ENCODE assay signal across 1 cellular context in genomic region chr14:65107200-65107599, GRCh38.
TF ChIP-seq lines count a peak whose summit lies in the region.

No MANE protein-coding gene starts in this region.

TF ChIP-seq in K562, 482 proteins besides CTCF, POLR2A, EP300 and RAD21 (continued from another document and continues in another):
- TF ChIP-seq ZBTB11 (CRISPR knock-in tag; IDR thresholded peaks at IDR 0.05) (peak in 1 of 3 experiments; percentile 54; a peak in 2 of 6 replicates), KLF6 (CRISPR knock-in tag; IDR thresholded peaks at IDR 0.05; ENCODE audit: borderline replicate concordance) (no peak), GATAD2A (IDR thresholded peaks at IDR 0.05) (peak; percentile 70; the same call in 1 of the 2 replicates), MTA1 (IDR thresholded peaks at IDR 0.05; ENCODE audit: borderline replicate concordance) (no peak), COPS2 (conservative IDR thresholded peaks at IDR 0.05) (no peak), HNRNPK (IDR thresholded peaks at IDR 0.05; ENCODE audit: low read depth, low read length, poor library complexity, severe bottlenecking) (no peak), LARP7 (IDR thresholded peaks at IDR 0.05) (no peak), ZNF696 (CRISPR knock-in tag; conservative IDR thresholded peaks at IDR 0.05) (no peak), NCOR1 (IDR thresholded peaks at IDR 0.05) (peak; percentile 88), YBX1 (IDR thresholded peaks at IDR 0.05) (no peak), GABPB1 (CRISPR knock-in tag; IDR thresholded peaks at IDR 0.05) (no peak), ZNF311 (CRISPR knock-in tag; IDR thresholded peaks at IDR 0.05) (peak; percentile 64; the same call in 1 of the 2 replicates), ZNF511 (CRISPR knock-in tag; IDR thresholded peaks at IDR 0.05) (no peak), KDM2B (CRISPR knock-in tag; IDR thresholded peaks at IDR 0.05) (no peak), JUNB (CRISPR knock-in tag; conservative IDR thresholded peaks at IDR 0.05) (no peak), NR4A1 (CRISPR knock-in tag; IDR thresholded peaks at IDR 0.05) (no peak), NR4A1 (tag; IDR thresholded peaks at IDR 0.05) (no peak), PTBP1 (IDR thresholded peaks at IDR 0.05; ENCODE audit: low read depth, low read length) (no peak), LCOR (CRISPR knock-in tag; IDR thresholded peaks at IDR 0.05) (no peak), DNMT1 (IDR thresholded peaks at IDR 0.05) (no peak), SMARCA4 (IDR thresholded peaks at IDR 0.05) (peak; percentile 82), ZNF445 (CRISPR knock-in tag; IDR thresholded peaks at IDR 0.05; ENCODE audit: low read depth) (no peak), EGR1 (conservative IDR thresholded peaks at IDR 0.05) (no peak), ZNF212 (CRISPR knock-in tag; IDR thresholded peaks at IDR 0.05) (no peak), FOXM1 (IDR thresholded peaks at IDR 0.05; ENCODE audit: low read depth) (peak; percentile 72; the same call in 1 of the 2 replicates), FOXM1 (CRISPR knock-in tag; IDR thresholded peaks at IDR 0.05; ENCODE audit: low read depth) (no peak), RNF2 (IDR thresholded peaks at IDR 0.05) (peak; percentile 68), GATA2 (CRISPR knock-in tag; IDR thresholded peaks at IDR 0.05) (peak; percentile 56; the same call in 1 of the 2 replicates), SNAPC5 (CRISPR knock-in tag; IDR thresholded peaks at IDR 0.05) (no peak), TCF7L2 (IDR thresholded peaks at IDR 0.05; ENCODE audit: low read depth, low read length) (no peak), ZNF140 (CRISPR knock-in tag; IDR thresholded peaks at IDR 0.05) (no peak), SMAD4 (CRISPR knock-in tag; conservative IDR thresholded peaks at IDR 0.05) (peak; percentile 67; the same call in 1 of the 2 replicates), MEIS2 (IDR thresholded peaks at IDR 0.05; ENCODE audit: partially characterized antibody) (peak; percentile 34), KLF16 (IDR thresholded peaks at IDR 0.05) (peak; percentile 92), TCF3 (CRISPR knock-in tag; IDR thresholded peaks at IDR 0.05) (peak; percentile 92), HSF4 (CRISPR knock-in tag; IDR thresholded peaks at IDR 0.05; ENCODE audit: borderline replicate concordance) (no peak), FOXK1 (CRISPR knock-in tag; IDR thresholded peaks at IDR 0.05; ENCODE audit: borderline replicate concordance) (no peak), HDAC2 (IDR thresholded peaks at IDR 0.05) (peak; percentile 40; the same call in 1 of the 2 replicates), SMAD1 (IDR thresholded peaks at IDR 0.05; ENCODE audit: low read depth, low read length, partially characterized antibody) (no peak), KAT7 (CRISPR knock-in tag; IDR thresholded peaks at IDR 0.05; ENCODE audit: borderline replicate concordance) (no peak), PURB (CRISPR knock-in tag; IDR thresholded peaks at IDR 0.05; ENCODE audit: low read depth) (no peak), ZNF586 (CRISPR knock-in tag; conservative IDR thresholded peaks at IDR 0.05) (no peak), ZKSCAN8 (CRISPR knock-in tag; IDR thresholded peaks at IDR 0.05) (peak; percentile 70; the same call in 1 of the 2 replicates), EWSR1 (IDR thresholded peaks at IDR 0.05; ENCODE audit: borderline replicate concordance, low read depth, partially characterized antibody) (no peak), ZC3H4 (CRISPR knock-in tag; IDR thresholded peaks at IDR 0.05; ENCODE audit: borderline replicate concordance) (no peak), POLR3G (IDR thresholded peaks at IDR 0.05; ENCODE audit: extremely low read depth, insufficient read length, insufficient replicate concordance) (no peak), ELF4 (CRISPR knock-in tag; IDR thresholded peaks at IDR 0.05) (no peak)
- TF ChIP-seq, protein P1, sequence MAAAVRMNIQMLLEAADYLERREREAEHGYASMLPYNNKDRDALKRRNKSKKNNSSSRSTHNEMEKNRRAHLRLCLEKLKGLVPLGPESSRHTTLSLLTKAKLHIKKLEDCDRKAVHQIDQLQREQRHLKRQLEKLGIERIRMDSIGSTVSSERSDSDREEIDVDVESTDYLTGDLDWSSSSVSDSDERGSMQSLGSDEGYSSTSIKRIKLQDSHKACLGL (CRISPR knock-in tag; IDR thresholded peaks at IDR 0.05; ENCODE audit: borderline replicate concordance, poor library complexity, severe bottlenecking), result no peak
- TF ChIP-seq, protein P2, sequence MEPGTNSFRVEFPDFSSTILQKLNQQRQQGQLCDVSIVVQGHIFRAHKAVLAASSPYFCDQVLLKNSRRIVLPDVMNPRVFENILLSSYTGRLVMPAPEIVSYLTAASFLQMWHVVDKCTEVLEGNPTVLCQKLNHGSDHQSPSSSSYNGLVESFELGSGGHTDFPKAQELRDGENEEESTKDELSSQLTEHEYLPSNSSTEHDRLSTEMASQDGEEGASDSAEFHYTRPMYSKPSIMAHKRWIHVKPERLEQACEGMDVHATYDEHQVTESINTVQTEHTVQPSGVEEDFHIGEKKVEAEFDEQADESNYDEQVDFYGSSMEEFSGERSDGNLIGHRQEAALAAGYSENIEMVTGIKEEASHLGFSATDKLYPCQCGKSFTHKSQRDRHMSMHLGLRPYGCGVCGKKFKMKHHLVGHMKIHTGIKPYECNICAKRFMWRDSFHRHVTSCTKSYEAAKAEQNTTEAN (CRISPR knock-in tag; IDR thresholded peaks at IDR 0.05), result no peak
- TF ChIP-seq, protein P3, sequence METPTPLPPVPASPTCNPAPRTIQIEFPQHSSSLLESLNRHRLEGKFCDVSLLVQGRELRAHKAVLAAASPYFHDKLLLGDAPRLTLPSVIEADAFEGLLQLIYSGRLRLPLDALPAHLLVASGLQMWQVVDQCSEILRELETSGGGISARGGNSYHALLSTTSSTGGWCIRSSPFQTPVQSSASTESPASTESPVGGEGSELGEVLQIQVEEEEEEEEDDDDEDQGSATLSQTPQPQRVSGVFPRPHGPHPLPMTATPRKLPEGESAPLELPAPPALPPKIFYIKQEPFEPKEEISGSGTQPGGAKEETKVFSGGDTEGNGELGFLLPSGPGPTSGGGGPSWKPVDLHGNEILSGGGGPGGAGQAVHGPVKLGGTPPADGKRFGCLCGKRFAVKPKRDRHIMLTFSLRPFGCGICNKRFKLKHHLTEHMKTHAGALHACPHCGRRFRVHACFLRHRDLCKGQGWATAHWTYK (CRISPR knock-in tag; IDR thresholded peaks at IDR 0.05), result no peak
- TF ChIP-seq, protein P4, sequence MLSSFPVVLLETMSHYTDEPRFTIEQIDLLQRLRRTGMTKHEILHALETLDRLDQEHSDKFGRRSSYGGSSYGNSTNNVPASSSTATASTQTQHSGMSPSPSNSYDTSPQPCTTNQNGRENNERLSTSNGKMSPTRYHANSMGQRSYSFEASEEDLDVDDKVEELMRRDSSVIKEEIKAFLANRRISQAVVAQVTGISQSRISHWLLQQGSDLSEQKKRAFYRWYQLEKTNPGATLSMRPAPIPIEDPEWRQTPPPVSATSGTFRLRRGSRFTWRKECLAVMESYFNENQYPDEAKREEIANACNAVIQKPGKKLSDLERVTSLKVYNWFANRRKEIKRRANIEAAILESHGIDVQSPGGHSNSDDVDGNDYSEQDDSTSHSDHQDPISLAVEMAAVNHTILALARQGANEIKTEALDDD (IDR thresholded peaks at IDR 0.05), result peak; percentile 33; the same call in 1 of the 2 replicates
- TF ChIP-seq, protein P5, sequence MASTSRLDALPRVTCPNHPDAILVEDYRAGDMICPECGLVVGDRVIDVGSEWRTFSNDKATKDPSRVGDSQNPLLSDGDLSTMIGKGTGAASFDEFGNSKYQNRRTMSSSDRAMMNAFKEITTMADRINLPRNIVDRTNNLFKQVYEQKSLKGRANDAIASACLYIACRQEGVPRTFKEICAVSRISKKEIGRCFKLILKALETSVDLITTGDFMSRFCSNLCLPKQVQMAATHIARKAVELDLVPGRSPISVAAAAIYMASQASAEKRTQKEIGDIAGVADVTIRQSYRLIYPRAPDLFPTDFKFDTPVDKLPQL (IDR thresholded peaks at IDR 0.05; ENCODE audit: extremely low read depth, insufficient read length), result no peak
- TF ChIP-seq, protein P6, sequence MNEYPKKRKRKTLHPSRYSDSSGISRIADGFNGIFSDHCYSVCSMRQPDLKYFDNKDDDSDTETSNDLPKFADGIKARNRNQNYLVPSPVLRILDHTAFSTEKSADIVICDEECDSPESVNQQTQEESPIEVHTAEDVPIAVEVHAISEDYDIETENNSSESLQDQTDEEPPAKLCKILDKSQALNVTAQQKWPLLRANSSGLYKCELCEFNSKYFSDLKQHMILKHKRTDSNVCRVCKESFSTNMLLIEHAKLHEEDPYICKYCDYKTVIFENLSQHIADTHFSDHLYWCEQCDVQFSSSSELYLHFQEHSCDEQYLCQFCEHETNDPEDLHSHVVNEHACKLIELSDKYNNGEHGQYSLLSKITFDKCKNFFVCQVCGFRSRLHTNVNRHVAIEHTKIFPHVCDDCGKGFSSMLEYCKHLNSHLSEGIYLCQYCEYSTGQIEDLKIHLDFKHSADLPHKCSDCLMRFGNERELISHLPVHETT (CRISPR knock-in tag; conservative IDR thresholded peaks at IDR 0.05 in 1 of 2, IDR thresholded peaks at IDR 0.05 in 1 of 2), result peak in 1 of 2 experiments; percentile 67; a peak in 1 of 4 replicates
- TF ChIP-seq, protein P7, sequence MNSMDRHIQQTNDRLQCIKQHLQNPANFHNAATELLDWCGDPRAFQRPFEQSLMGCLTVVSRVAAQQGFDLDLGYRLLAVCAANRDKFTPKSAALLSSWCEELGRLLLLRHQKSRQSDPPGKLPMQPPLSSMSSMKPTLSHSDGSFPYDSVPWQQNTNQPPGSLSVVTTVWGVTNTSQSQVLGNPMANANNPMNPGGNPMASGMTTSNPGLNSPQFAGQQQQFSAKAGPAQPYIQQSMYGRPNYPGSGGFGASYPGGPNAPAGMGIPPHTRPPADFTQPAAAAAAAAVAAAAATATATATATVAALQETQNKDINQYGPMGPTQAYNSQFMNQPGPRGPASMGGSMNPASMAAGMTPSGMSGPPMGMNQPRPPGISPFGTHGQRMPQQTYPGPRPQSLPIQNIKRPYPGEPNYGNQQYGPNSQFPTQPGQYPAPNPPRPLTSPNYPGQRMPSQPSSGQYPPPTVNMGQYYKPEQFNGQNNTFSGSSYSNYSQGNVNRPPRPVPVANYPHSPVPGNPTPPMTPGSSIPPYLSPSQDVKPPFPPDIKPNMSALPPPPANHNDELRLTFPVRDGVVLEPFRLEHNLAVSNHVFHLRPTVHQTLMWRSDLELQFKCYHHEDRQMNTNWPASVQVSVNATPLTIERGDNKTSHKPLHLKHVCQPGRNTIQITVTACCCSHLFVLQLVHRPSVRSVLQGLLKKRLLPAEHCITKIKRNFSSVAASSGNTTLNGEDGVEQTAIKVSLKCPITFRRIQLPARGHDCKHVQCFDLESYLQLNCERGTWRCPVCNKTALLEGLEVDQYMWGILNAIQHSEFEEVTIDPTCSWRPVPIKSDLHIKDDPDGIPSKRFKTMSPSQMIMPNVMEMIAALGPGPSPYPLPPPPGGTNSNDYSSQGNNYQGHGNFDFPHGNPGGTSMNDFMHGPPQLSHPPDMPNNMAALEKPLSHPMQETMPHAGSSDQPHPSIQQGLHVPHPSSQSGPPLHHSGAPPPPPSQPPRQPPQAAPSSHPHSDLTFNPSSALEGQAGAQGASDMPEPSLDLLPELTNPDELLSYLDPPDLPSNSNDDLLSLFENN (IDR thresholded peaks at IDR 0.05; ENCODE audit: low read depth in 2 of 2, low read length in 2 of 2), result peak in 1 of 2 experiments; percentile 72; a peak in 1 of 4 replicates
- TF ChIP-seq, protein P8, sequence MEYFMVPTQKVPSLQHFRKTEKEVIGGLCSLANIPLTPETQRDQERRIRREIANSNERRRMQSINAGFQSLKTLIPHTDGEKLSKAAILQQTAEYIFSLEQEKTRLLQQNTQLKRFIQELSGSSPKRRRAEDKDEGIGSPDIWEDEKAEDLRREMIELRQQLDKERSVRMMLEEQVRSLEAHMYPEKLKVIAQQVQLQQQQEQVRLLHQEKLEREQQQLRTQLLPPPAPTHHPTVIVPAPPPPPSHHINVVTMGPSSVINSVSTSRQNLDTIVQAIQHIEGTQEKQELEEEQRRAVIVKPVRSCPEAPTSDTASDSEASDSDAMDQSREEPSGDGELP (CRISPR knock-in tag; IDR thresholded peaks at IDR 0.05; ENCODE audit: borderline replicate concordance), result peak; percentile 38; the same call in 1 of the 2 replicates
- TF ChIP-seq, protein P9, sequence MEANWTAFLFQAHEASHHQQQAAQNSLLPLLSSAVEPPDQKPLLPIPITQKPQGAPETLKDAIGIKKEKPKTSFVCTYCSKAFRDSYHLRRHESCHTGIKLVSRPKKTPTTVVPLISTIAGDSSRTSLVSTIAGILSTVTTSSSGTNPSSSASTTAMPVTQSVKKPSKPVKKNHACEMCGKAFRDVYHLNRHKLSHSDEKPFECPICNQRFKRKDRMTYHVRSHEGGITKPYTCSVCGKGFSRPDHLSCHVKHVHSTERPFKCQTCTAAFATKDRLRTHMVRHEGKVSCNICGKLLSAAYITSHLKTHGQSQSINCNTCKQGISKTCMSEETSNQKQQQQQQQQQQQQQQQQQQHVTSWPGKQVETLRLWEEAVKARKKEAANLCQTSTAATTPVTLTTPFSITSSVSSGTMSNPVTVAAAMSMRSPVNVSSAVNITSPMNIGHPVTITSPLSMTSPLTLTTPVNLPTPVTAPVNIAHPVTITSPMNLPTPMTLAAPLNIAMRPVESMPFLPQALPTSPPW (CRISPR knock-in tag; IDR thresholded peaks at IDR 0.05), result peak; percentile 43; the same call in 1 of the 2 replicates
